In genomic region chr7:7953761-7954160, GRCh38 we compare ENCODE assay signal across 31 cellular contexts.
"Had no signal": no experiment of that assay in that cellular context is flagged by ENCODE, and none has a peak within 500 bp of the region (broad histone marks: within the 10 kb centered on the region; RNA-seq: fewer than 3 reads in every experiment).

No MANE protein-coding gene starts in this region.

- H3K27ac ChIP-seq: ascending aorta, breast epithelium, cardiac muscle cell, coronary artery, dorsolateral prefrontal cortex had no signal

- H3K27me3 Mint-ChIP-seq: activated CD4-positive, alpha-beta memory T cell treated with anti-CD3 and anti-CD28 coated beads for 36 hours; activated CD4-positive, alpha-beta T cell treated with anti-CD3 and anti-CD28 coated beads for 36 hours; activated CD4-positive, alpha-beta T cell treated with anti-CD3 and anti-CD28 coated beads, Interleukin-2, amount 10 ng/mL, durations not matched to agents 24 days and 14 days; activated CD8-positive, alpha-beta memory T cell treated with anti-CD3 and anti-CD28 coated beads, Interleukin-2, amount 10 ng/mL, durations not matched to agents 7 days and 5 days; activated naive CD4-positive, alpha-beta T cell treated with anti-CD3 and anti-CD28 coated beads, Interleukin-2, amount 50 U/mL, for 24 hours; activated naive CD8-positive, alpha-beta T cell treated with anti-CD3 and anti-CD28 coated beads for 36 hours; activated naive CD8-positive, alpha-beta T cell treated with anti-CD3 and anti-CD28 coated beads, Interleukin-2, amount 50 U/mL, for 24 hours; brain; central memory CD8-positive, alpha-beta T cell; dendritic cell treated with granulocyte-macrophage colony-stimulating factor and Interleukin-4, amounts not matched to agents 40 ng/mL and 50 ng/mL, for 4 days had no signal

- H3K9me3 ChIP-seq: ascending aorta, breast epithelium had no signal

- H3K36me3 ChIP-seq: ascending aorta, breast epithelium, cardiac muscle cell had no signal

- H3K4me1 ChIP-seq: ascending aorta, breast epithelium had no signal

- H3K4me1 Mint-ChIP-seq: activated CD4-positive, alpha-beta T cell treated with anti-CD3 and anti-CD28 coated beads for 36 hours; activated CD4-positive, alpha-beta T cell treated with anti-CD3 and anti-CD28 coated beads, Interleukin-2, amount 10 ng/mL, durations not matched to agents 24 days and 14 days; activated naive CD4-positive, alpha-beta T cell treated with anti-CD3 and anti-CD28 coated beads, Interleukin-2, amount 50 U/mL, for 24 hours; activated naive CD8-positive, alpha-beta T cell treated with anti-CD3 and anti-CD28 coated beads for 36 hours; activated naive CD8-positive, alpha-beta T cell treated with anti-CD3 and anti-CD28 coated beads, Interleukin-2, amount 50 U/mL, for 24 hours; brain; central memory CD8-positive, alpha-beta T cell had no signal

- DNase-seq: activated CD4-positive, alpha-beta memory T cell treated with anti-CD3 and anti-CD28 coated beads for 36 hours; activated CD4-positive, alpha-beta T cell treated with anti-CD3 and anti-CD28 coated beads for 36 hours; activated CD4-positive, alpha-beta T cell treated with anti-CD3 and anti-CD28 coated beads, Interleukin-2, amount 10 ng/mL, durations not matched to agents 24 days and 14 days; activated CD4-positive, CD25-positive, alpha-beta regulatory T cell; activated CD4-positive, CD25-positive, alpha-beta regulatory T cell treated with anti-CD3 and anti-CD28 coated beads, Interleukin-2, amount 50 U/mL, for 72 hours; activated CD8-positive, alpha-beta memory T cell treated with anti-CD3 and anti-CD28 coated beads, Interleukin-2, amount 10 ng/mL, durations not matched to agents 7 days and 5 days; activated CD8-positive, alpha-beta memory T cell treated with anti-CD3 and anti-CD28 coated beads, Interleukin-2, amount 50 U/mL, for 4 hours; activated CD8-positive, alpha-beta T cell treated with anti-CD3 and anti-CD28 coated beads, Interleukin-2, amount 10 ng/mL, durations not matched to agents 7 days and 5 days; activated effector memory CD4-positive, alpha-beta T cell treated with anti-CD3 and anti-CD28 coated beads, Interleukin-2, amount 50 U/mL, for 16 hours; activated naive CD4-positive, alpha-beta T cell treated with anti-CD3 and anti-CD28 coated beads for 36 hours; activated naive CD8-positive, alpha-beta T cell treated with anti-CD3 and anti-CD28 coated beads for 36 hours; activated naive CD8-positive, alpha-beta T cell treated with anti-CD3 and anti-CD28 coated beads, Interleukin-2, amount 50 U/mL, for 24 hours; activated T-cell treated with anti-CD3 and anti-CD28 coated beads, Interleukin-2, amount 50 U/mL, for 1 hour; activated T-cell treated with anti-CD3 and anti-CD28 coated beads, Interleukin-2, amount 50 U/mL, for 48 hours; dorsolateral prefrontal cortex; effector memory CD4-positive, alpha-beta T cell; endodermal cell; foreskin fibroblast; head of caudate nucleus; T-helper 2 cell had no signal

- H3K4me3 Mint-ChIP-seq: activated CD4-positive, alpha-beta memory T cell treated with anti-CD3 and anti-CD28 coated beads for 36 hours; activated CD4-positive, alpha-beta T cell treated with anti-CD3 and anti-CD28 coated beads for 36 hours; activated CD4-positive, alpha-beta T cell treated with anti-CD3 and anti-CD28 coated beads, Interleukin-2, amount 10 ng/mL, durations not matched to agents 24 days and 14 days; activated CD8-positive, alpha-beta memory T cell treated with anti-CD3 and anti-CD28 coated beads, Interleukin-2, amount 10 ng/mL, durations not matched to agents 7 days and 5 days; activated CD8-positive, alpha-beta T cell treated with anti-CD3 and anti-CD28 coated beads, Interleukin-2, amount 10 ng/mL, durations not matched to agents 7 days and 5 days; activated naive CD4-positive, alpha-beta T cell treated with anti-CD3 and anti-CD28 coated beads for 36 hours; activated naive CD4-positive, alpha-beta T cell treated with anti-CD3 and anti-CD28 coated beads, Interleukin-2, amount 50 U/mL, for 24 hours; activated naive CD8-positive, alpha-beta T cell treated with anti-CD3 and anti-CD28 coated beads for 36 hours; activated naive CD8-positive, alpha-beta T cell treated with anti-CD3 and anti-CD28 coated beads, Interleukin-2, amount 50 U/mL, for 24 hours; activated T-helper 1 cell treated with anti-CD3 and anti-CD28 coated beads, Interleukin-12 subunit alpha, Interleukin-12 subunit beta, Interleukin-2, Interleukin-4 antibody, amounts not matched to agents 30 ng/mL and 10 ng/mL and 1 ng/mL, durations not matched to agents 14 hours and 24 hours and 36 hours; brain; central memory CD8-positive, alpha-beta T cell; dendritic cell treated with granulocyte-macrophage colony-stimulating factor and Interleukin-4, amounts not matched to agents 40 ng/mL and 50 ng/mL, for 4 days; endodermal cell had no signal

- H3K27ac Mint-ChIP-seq: activated CD4-positive, alpha-beta memory T cell treated with anti-CD3 and anti-CD28 coated beads for 36 hours; activated CD4-positive, alpha-beta T cell treated with anti-CD3 and anti-CD28 coated beads for 36 hours; activated CD4-positive, alpha-beta T cell treated with anti-CD3 and anti-CD28 coated beads, Interleukin-2, amount 10 ng/mL, durations not matched to agents 24 days and 14 days; activated CD8-positive, alpha-beta memory T cell treated with anti-CD3 and anti-CD28 coated beads, Interleukin-2, amount 10 ng/mL, durations not matched to agents 7 days and 5 days; activated CD8-positive, alpha-beta T cell treated with anti-CD3 and anti-CD28 coated beads, Interleukin-2, amount 10 ng/mL, durations not matched to agents 7 days and 5 days; activated naive CD4-positive, alpha-beta T cell treated with anti-CD3 and anti-CD28 coated beads for 36 hours; activated naive CD4-positive, alpha-beta T cell treated with anti-CD3 and anti-CD28 coated beads, Interleukin-2, amount 50 U/mL, for 24 hours; activated naive CD8-positive, alpha-beta T cell treated with anti-CD3 and anti-CD28 coated beads for 36 hours; activated naive CD8-positive, alpha-beta T cell treated with anti-CD3 and anti-CD28 coated beads, Interleukin-2, amount 50 U/mL, for 24 hours; activated T-helper 1 cell treated with anti-CD3 and anti-CD28 coated beads, Interleukin-12 subunit alpha, Interleukin-12 subunit beta, Interleukin-2, Interleukin-4 antibody, amounts not matched to agents 30 ng/mL and 10 ng/mL and 1 ng/mL, durations not matched to agents 14 hours and 24 hours and 36 hours; activated T-helper 2 cell treated with anti-CD3 and anti-CD28 coated beads, Interferon-gamma antibody, Interleukin-2, Interleukin-4, amounts not matched to agents 10 μg/mL and 5 μg/mL and 100 μg/mL, durations not matched to agents 14 hours and 24 hours and 36 hours; brain; dendritic cell treated with granulocyte-macrophage colony-stimulating factor and Interleukin-4, amounts not matched to agents 40 ng/mL and 50 ng/mL, for 4 days; endodermal cell had no signal

- H3K27me3 ChIP-seq: ascending aorta, breast epithelium, dorsolateral prefrontal cortex had no signal

- H3K4me3 ChIP-seq: ascending aorta, breast epithelium, cardiac muscle cell, coronary artery, dorsolateral prefrontal cortex had no signal

- ATAC-seq: activated CD4-positive, alpha-beta T cell treated with anti-CD3 and anti-CD28 coated beads for 36 hours; activated CD8-positive, alpha-beta memory T cell treated with anti-CD3 and anti-CD28 coated beads, Interleukin-2, amount 10 ng/mL, durations not matched to agents 7 days and 5 days; activated CD8-positive, alpha-beta T cell treated with anti-CD3 and anti-CD28 coated beads, Interleukin-2, amount 10 ng/mL, durations not matched to agents 7 days and 5 days; activated naive CD8-positive, alpha-beta T cell treated with anti-CD3 and anti-CD28 coated beads, Interleukin-2, amount 50 U/mL, for 24 hours; esophagus mucosa had no signal
